In genomic region chr9:73474625-73475024, GRCh38 we compare ENCODE assay signal across 29 cellular contexts.
"Had no signal": no experiment of that assay in that cellular context is flagged by ENCODE, and none has a peak within 500 bp of the region (broad histone marks: within the 10 kb centered on the region; RNA-seq: fewer than 3 reads in every experiment).

No MANE protein-coding gene starts in this region.

- H3K9me3 Mint-ChIP-seq: activated CD4-positive, alpha-beta memory T cell treated with anti-CD3 and anti-CD28 coated beads for 36 hours; activated CD4-positive, alpha-beta T cell treated with anti-CD3 and anti-CD28 coated beads, Interleukin-2, amount 10 ng/mL, durations not matched to agents 24 days and 14 days; activated naive CD4-positive, alpha-beta T cell treated with anti-CD3 and anti-CD28 coated beads for 36 hours; activated naive CD4-positive, alpha-beta T cell treated with anti-CD3 and anti-CD28 coated beads, Interleukin-2, amount 50 U/mL, for 24 hours; activated naive CD8-positive, alpha-beta T cell treated with anti-CD3 and anti-CD28 coated beads for 36 hours had no signal

- H3K36me3 Mint-ChIP-seq: activated CD4-positive, alpha-beta memory T cell treated with anti-CD3 and anti-CD28 coated beads for 36 hours; activated naive CD4-positive, alpha-beta T cell treated with anti-CD3 and anti-CD28 coated beads, Interleukin-2, amount 50 U/mL, for 24 hours; activated naive CD8-positive, alpha-beta T cell treated with anti-CD3 and anti-CD28 coated beads for 36 hours; brain had no signal

- H3K27ac ChIP-seq: adrenal gland, ascending aorta, breast epithelium, cardiac muscle cell, coronary artery, dorsolateral prefrontal cortex had no signal

- ATAC-seq: activated CD4-positive, alpha-beta T cell treated with anti-CD3 and anti-CD28 coated beads for 36 hours; activated naive CD8-positive, alpha-beta T cell treated with anti-CD3 and anti-CD28 coated beads, Interleukin-2, amount 50 U/mL, for 24 hours; esophagus mucosa had no signal

- DNase-seq: activated CD4-positive, alpha-beta memory T cell treated with anti-CD3 and anti-CD28 coated beads for 36 hours; activated CD4-positive, alpha-beta T cell treated with anti-CD3 and anti-CD28 coated beads for 36 hours; activated CD4-positive, alpha-beta T cell treated with anti-CD3 and anti-CD28 coated beads, Interleukin-2, amount 10 ng/mL, durations not matched to agents 24 days and 14 days; activated CD4-positive, CD25-positive, alpha-beta regulatory T cell; activated CD4-positive, CD25-positive, alpha-beta regulatory T cell treated with anti-CD3 and anti-CD28 coated beads, Interleukin-2, amount 50 U/mL, for 72 hours; activated CD8-positive, alpha-beta memory T cell treated with anti-CD3 and anti-CD28 coated beads, Interleukin-2, amount 50 U/mL, for 48 hours; activated effector memory CD4-positive, alpha-beta T cell treated with anti-CD3 and anti-CD28 coated beads, Interleukin-2, amount 50 U/mL, for 16 hours; activated naive CD4-positive, alpha-beta T cell treated with anti-CD3 and anti-CD28 coated beads for 36 hours; activated naive CD8-positive, alpha-beta T cell treated with anti-CD3 and anti-CD28 coated beads for 36 hours; activated naive CD8-positive, alpha-beta T cell treated with anti-CD3 and anti-CD28 coated beads, Interleukin-2, amount 50 U/mL, for 24 hours; activated T-cell treated with anti-CD3 and anti-CD28 coated beads, Interleukin-2, amount 50 U/mL, for 48 hours; adrenal gland; amygdala; dorsolateral prefrontal cortex; effector memory CD4-positive, alpha-beta T cell; endodermal cell; foreskin fibroblast; T-helper 2 cell had no signal

- H3K27ac Mint-ChIP-seq: activated CD4-positive, alpha-beta memory T cell treated with anti-CD3 and anti-CD28 coated beads for 36 hours; activated CD4-positive, alpha-beta T cell treated with anti-CD3 and anti-CD28 coated beads for 36 hours; activated CD4-positive, alpha-beta T cell treated with anti-CD3 and anti-CD28 coated beads, Interleukin-2, amount 10 ng/mL, durations not matched to agents 24 days and 14 days; activated naive CD4-positive, alpha-beta T cell treated with anti-CD3 and anti-CD28 coated beads for 36 hours; activated naive CD4-positive, alpha-beta T cell treated with anti-CD3 and anti-CD28 coated beads, Interleukin-2, amount 50 U/mL, for 24 hours; activated naive CD8-positive, alpha-beta T cell treated with anti-CD3 and anti-CD28 coated beads for 36 hours; activated naive CD8-positive, alpha-beta T cell treated with anti-CD3 and anti-CD28 coated beads, Interleukin-2, amount 50 U/mL, for 24 hours; activated T-helper 1 cell treated with anti-CD3 and anti-CD28 coated beads, Interleukin-12 subunit alpha, Interleukin-12 subunit beta, Interleukin-2, Interleukin-4 antibody, amounts not matched to agents 30 ng/mL and 10 ng/mL and 1 ng/mL, durations not matched to agents 14 hours and 24 hours and 36 hours; activated T-helper 2 cell treated with anti-CD3 and anti-CD28 coated beads, Interferon-gamma antibody, Interleukin-2, Interleukin-4, amounts not matched to agents 10 μg/mL and 5 μg/mL and 100 μg/mL, durations not matched to agents 14 hours and 24 hours and 36 hours; brain; dendritic cell treated with granulocyte-macrophage colony-stimulating factor and Interleukin-4, amounts not matched to agents 40 ng/mL and 50 ng/mL, for 4 days; endodermal cell had no signal

- H3K4me3 Mint-ChIP-seq: activated CD4-positive, alpha-beta memory T cell treated with anti-CD3 and anti-CD28 coated beads for 36 hours; activated CD4-positive, alpha-beta T cell treated with anti-CD3 and anti-CD28 coated beads for 36 hours; activated CD4-positive, alpha-beta T cell treated with anti-CD3 and anti-CD28 coated beads, Interleukin-2, amount 10 ng/mL, durations not matched to agents 24 days and 14 days; activated naive CD4-positive, alpha-beta T cell treated with anti-CD3 and anti-CD28 coated beads for 36 hours; activated naive CD4-positive, alpha-beta T cell treated with anti-CD3 and anti-CD28 coated beads, Interleukin-2, amount 50 U/mL, for 24 hours; activated naive CD8-positive, alpha-beta T cell treated with anti-CD3 and anti-CD28 coated beads for 36 hours; activated naive CD8-positive, alpha-beta T cell treated with anti-CD3 and anti-CD28 coated beads, Interleukin-2, amount 50 U/mL, for 24 hours; activated T-helper 1 cell treated with anti-CD3 and anti-CD28 coated beads, Interleukin-12 subunit alpha, Interleukin-12 subunit beta, Interleukin-2, Interleukin-4 antibody, amounts not matched to agents 30 ng/mL and 10 ng/mL and 1 ng/mL, durations not matched to agents 14 hours and 24 hours and 36 hours; brain; central memory CD8-positive, alpha-beta T cell; dendritic cell treated with granulocyte-macrophage colony-stimulating factor and Interleukin-4, amounts not matched to agents 40 ng/mL and 50 ng/mL, for 4 days; endodermal cell had no signal

- H3K27me3 ChIP-seq: adrenal gland, ascending aorta, breast epithelium, cardiac muscle cell had no signal

- H3K4me3 ChIP-seq: adrenal gland, ascending aorta, breast epithelium, cardiac muscle cell, coronary artery, dorsolateral prefrontal cortex had no signal

- H3K36me3 ChIP-seq: adrenal gland, ascending aorta, breast epithelium had no signal

- H3K4me1 Mint-ChIP-seq: activated CD4-positive, alpha-beta T cell treated with anti-CD3 and anti-CD28 coated beads for 36 hours; activated CD4-positive, alpha-beta T cell treated with anti-CD3 and anti-CD28 coated beads, Interleukin-2, amount 10 ng/mL, durations not matched to agents 24 days and 14 days; activated naive CD4-positive, alpha-beta T cell treated with anti-CD3 and anti-CD28 coated beads, Interleukin-2, amount 50 U/mL, for 24 hours; activated naive CD8-positive, alpha-beta T cell treated with anti-CD3 and anti-CD28 coated beads for 36 hours; activated naive CD8-positive, alpha-beta T cell treated with anti-CD3 and anti-CD28 coated beads, Interleukin-2, amount 50 U/mL, for 24 hours; brain; central memory CD8-positive, alpha-beta T cell had no signal

- H3K9me3 ChIP-seq: adrenal gland, ascending aorta, breast epithelium had no signal

- H3K27me3 Mint-ChIP-seq: activated CD4-positive, alpha-beta memory T cell treated with anti-CD3 and anti-CD28 coated beads for 36 hours; activated CD4-positive, alpha-beta T cell treated with anti-CD3 and anti-CD28 coated beads, Interleukin-2, amount 10 ng/mL, durations not matched to agents 24 days and 14 days; activated naive CD4-positive, alpha-beta T cell treated with anti-CD3 and anti-CD28 coated beads, Interleukin-2, amount 50 U/mL, for 24 hours; activated naive CD8-positive, alpha-beta T cell treated with anti-CD3 and anti-CD28 coated beads for 36 hours; activated naive CD8-positive, alpha-beta T cell treated with anti-CD3 and anti-CD28 coated beads, Interleukin-2, amount 50 U/mL, for 24 hours; brain; central memory CD8-positive, alpha-beta T cell; dendritic cell treated with granulocyte-macrophage colony-stimulating factor and Interleukin-4, amounts not matched to agents 40 ng/mL and 50 ng/mL, for 4 days had no signal

- H3K4me1 ChIP-seq: adrenal gland, ascending aorta, breast epithelium had no signal
